Comparison of ENCODE assay signal across 1 cellular context in genomic region chr1:43900386-43900785, GRCh38.
TF ChIP-seq lines count a peak whose summit lies in the region.

No MANE protein-coding gene starts in this region.

TF ChIP-seq in WTC11, 78 proteins besides CTCF, POLR2A, EP300 and RAD21 (continued from another document):
- TF ChIP-seq ATF6 (CRISPR knock-in tag; IDR thresholded peaks at IDR 0.05): no peak
- no peak for TF ChIP-seq KAT7 (CRISPR knock-in tag; IDR thresholded peaks at IDR 0.05; ENCODE audit: borderline replicate concordance)
- TF ChIP-seq OVOL2 (CRISPR knock-in tag; IDR thresholded peaks at IDR 0.05; ENCODE audit: borderline replicate concordance): no peak
- no peak for TF ChIP-seq FOXJ3 (CRISPR knock-in tag; IDR thresholded peaks at IDR 0.05; ENCODE audit: borderline replicate concordance)
- TF ChIP-seq ZNF281 (CRISPR knock-in tag; IDR thresholded peaks at IDR 0.05): no peak
- TF ChIP-seq ZNF232 (CRISPR knock-in tag; IDR thresholded peaks at IDR 0.05): no peak
- TF ChIP-seq ZBTB43 (CRISPR knock-in tag; IDR thresholded peaks at IDR 0.05): no peak
